In the genomic region with DNA sequence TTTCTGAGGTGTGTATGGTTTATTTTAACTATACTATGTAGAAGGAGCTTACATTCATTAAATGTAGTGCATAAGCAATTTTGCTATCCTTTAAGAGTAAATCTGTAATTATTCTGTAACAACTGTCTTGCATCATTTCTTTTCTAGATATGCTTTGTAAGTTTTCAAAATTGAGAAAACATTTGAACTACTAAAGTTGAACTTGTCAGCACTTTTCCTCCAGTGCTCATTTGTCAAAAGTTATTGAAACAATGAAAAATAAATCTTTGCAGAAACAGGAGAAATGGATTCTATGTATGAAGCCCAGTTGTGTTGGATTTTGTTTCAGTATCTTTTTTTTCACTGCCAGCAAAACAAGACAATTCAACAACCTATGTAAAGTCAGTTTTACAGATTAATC, we compare ENCODE assay signal across 35 cellular contexts. TPM values are rescaled to one million over a fixed set of nuclear protein-coding genes. Genes with fewer than 3 reads are reported as not detected.
"Had no signal": no experiment of that assay in that cellular context is flagged by ENCODE, and none has a peak within 500 bp of the region (broad histone marks: within the 10 kb centered on the region; RNA-seq: fewer than 3 reads in every experiment).

No MANE protein-coding gene starts in this region.

- DNase-seq: activated CD4-positive, alpha-beta memory T cell treated with anti-CD3 and anti-CD28 coated beads for 36 hours; activated CD4-positive, alpha-beta T cell treated with anti-CD3 and anti-CD28 coated beads for 36 hours; activated CD4-positive, alpha-beta T cell treated with anti-CD3 and anti-CD28 coated beads, Interleukin-2, amount 10 ng/mL, durations not matched to agents 24 days and 14 days; activated CD4-positive, CD25-positive, alpha-beta regulatory T cell; activated CD4-positive, CD25-positive, alpha-beta regulatory T cell treated with anti-CD3 and anti-CD28 coated beads, Interleukin-2, amount 50 U/mL, for 72 hours; activated CD8-positive, alpha-beta memory T cell treated with anti-CD3 and anti-CD28 coated beads, Interleukin-2, amount 10 ng/mL, durations not matched to agents 7 days and 5 days; activated CD8-positive, alpha-beta memory T cell treated with anti-CD3 and anti-CD28 coated beads, Interleukin-2, amount 50 U/mL, for 4 hours; activated CD8-positive, alpha-beta T cell treated with anti-CD3 and anti-CD28 coated beads, Interleukin-2, amount 10 ng/mL, durations not matched to agents 7 days and 5 days; activated effector memory CD4-positive, alpha-beta T cell treated with anti-CD3 and anti-CD28 coated beads, Interleukin-2, amount 50 U/mL, for 16 hours; activated naive CD4-positive, alpha-beta T cell treated with anti-CD3 and anti-CD28 coated beads for 36 hours; activated naive CD8-positive, alpha-beta T cell treated with anti-CD3 and anti-CD28 coated beads, Interleukin-2, amount 10 ng/mL, durations not matched to agents 7 days and 5 days; activated T-cell treated with anti-CD3 and anti-CD28 coated beads, Interleukin-2, amount 50 U/mL, for 1 hour; activated T-cell treated with anti-CD3 and anti-CD28 coated beads, Interleukin-2, amount 50 U/mL, for 48 hours; amniotic stem cell; anterior cingulate cortex; brain microvascular endothelial cell; dorsolateral prefrontal cortex; effector memory CD8-positive, alpha-beta T cell; erythroblast; foreskin keratinocyte; gastrocnemius medialis; glutamatergic neuron; heart left ventricle; T-helper 2 cell had no signal

- H3K36me3 ChIP-seq: brain microvascular endothelial cell, esophagus muscularis mucosa, gastrocnemius medialis, heart left ventricle had no signal

- ATAC-seq: activated CD4-positive, alpha-beta T cell treated with anti-CD3 and anti-CD28 coated beads for 36 hours; activated CD8-positive, alpha-beta memory T cell treated with anti-CD3 and anti-CD28 coated beads, Interleukin-2, amount 10 ng/mL, durations not matched to agents 7 days and 5 days; activated CD8-positive, alpha-beta T cell treated with anti-CD3 and anti-CD28 coated beads, Interleukin-2, amount 10 ng/mL, durations not matched to agents 7 days and 5 days; effector memory CD8-positive, alpha-beta T cell; foreskin keratinocyte; gastrocnemius medialis; heart left ventricle had no signal

- H3K27ac Mint-ChIP-seq: activated CD4-positive, alpha-beta memory T cell treated with anti-CD3 and anti-CD28 coated beads for 36 hours; activated CD4-positive, alpha-beta T cell treated with anti-CD3 and anti-CD28 coated beads for 36 hours; activated CD4-positive, alpha-beta T cell treated with anti-CD3 and anti-CD28 coated beads, Interleukin-2, amount 10 ng/mL, durations not matched to agents 24 days and 14 days; activated CD8-positive, alpha-beta memory T cell treated with anti-CD3 and anti-CD28 coated beads, Interleukin-2, amount 10 ng/mL, durations not matched to agents 7 days and 5 days; activated CD8-positive, alpha-beta T cell treated with anti-CD3 and anti-CD28 coated beads, Interleukin-2, amount 10 ng/mL, durations not matched to agents 7 days and 5 days; activated naive CD4-positive, alpha-beta T cell treated with anti-CD3 and anti-CD28 coated beads for 36 hours; activated naive CD4-positive, alpha-beta T cell treated with anti-CD3 and anti-CD28 coated beads, Interleukin-2, amount 50 U/mL, for 24 hours; activated naive CD8-positive, alpha-beta T cell treated with anti-CD3 and anti-CD28 coated beads, Interleukin-2, amount 10 ng/mL, durations not matched to agents 7 days and 5 days; activated T-helper 1 cell treated with anti-CD3 and anti-CD28 coated beads, Interleukin-12 subunit alpha, Interleukin-12 subunit beta, Interleukin-2, Interleukin-4 antibody, amounts not matched to agents 30 ng/mL and 10 ng/mL and 1 ng/mL, durations not matched to agents 14 hours and 24 hours and 36 hours; activated T-helper 2 cell treated with anti-CD3 and anti-CD28 coated beads, Interferon-gamma antibody, Interleukin-2, Interleukin-4, amounts not matched to agents 10 μg/mL and 5 μg/mL and 100 μg/mL, durations not matched to agents 14 hours and 24 hours and 36 hours; dendritic cell treated with granulocyte-macrophage colony-stimulating factor and Interleukin-4, amounts not matched to agents 40 ng/mL and 50 ng/mL, for 4 days; effector memory CD8-positive, alpha-beta T cell had no signal

- FAIRE-seq: astrocyte, bronchial epithelial cell had no signal

- H3K27me3 ChIP-seq: brain microvascular endothelial cell, dorsolateral prefrontal cortex, esophagus muscularis mucosa, gastrocnemius medialis had no signal

- H3K9me3 ChIP-seq: esophagus muscularis mucosa, gastrocnemius medialis, heart left ventricle had no signal

- H3K4me1 ChIP-seq: foreskin keratinocyte, heart left ventricle had no signal

- H3K4me3 ChIP-seq: coronary artery, dorsolateral prefrontal cortex, esophagus muscularis mucosa, gastrocnemius medialis, heart left ventricle had no signal

- H3K4me1 Mint-ChIP-seq: activated CD4-positive, alpha-beta T cell treated with anti-CD3 and anti-CD28 coated beads for 36 hours; activated CD4-positive, alpha-beta T cell treated with anti-CD3 and anti-CD28 coated beads, Interleukin-2, amount 10 ng/mL, durations not matched to agents 24 days and 14 days; activated CD8-positive, alpha-beta memory T cell treated with anti-CD3 and anti-CD28 coated beads, Interleukin-2, amount 10 ng/mL, durations not matched to agents 7 days and 5 days; activated naive CD4-positive, alpha-beta T cell treated with anti-CD3 and anti-CD28 coated beads, Interleukin-2, amount 50 U/mL, for 24 hours; activated naive CD8-positive, alpha-beta T cell treated with anti-CD3 and anti-CD28 coated beads, Interleukin-2, amount 10 ng/mL, durations not matched to agents 7 days and 5 days; central memory CD8-positive, alpha-beta T cell had no signal

- H3K36me3 Mint-ChIP-seq: activated CD4-positive, alpha-beta memory T cell treated with anti-CD3 and anti-CD28 coated beads for 36 hours; activated CD8-positive, alpha-beta memory T cell treated with anti-CD3 and anti-CD28 coated beads, Interleukin-2, amount 10 ng/mL, durations not matched to agents 7 days and 5 days; activated naive CD4-positive, alpha-beta T cell treated with anti-CD3 and anti-CD28 coated beads, Interleukin-2, amount 50 U/mL, for 24 hours; activated naive CD8-positive, alpha-beta T cell treated with anti-CD3 and anti-CD28 coated beads, Interleukin-2, amount 10 ng/mL, durations not matched to agents 7 days and 5 days had no signal

- H3K4me3 Mint-ChIP-seq: activated CD4-positive, alpha-beta memory T cell treated with anti-CD3 and anti-CD28 coated beads for 36 hours; activated CD4-positive, alpha-beta T cell treated with anti-CD3 and anti-CD28 coated beads for 36 hours; activated CD4-positive, alpha-beta T cell treated with anti-CD3 and anti-CD28 coated beads, Interleukin-2, amount 10 ng/mL, durations not matched to agents 24 days and 14 days; activated CD8-positive, alpha-beta memory T cell treated with anti-CD3 and anti-CD28 coated beads, Interleukin-2, amount 10 ng/mL, durations not matched to agents 7 days and 5 days; activated CD8-positive, alpha-beta T cell treated with anti-CD3 and anti-CD28 coated beads, Interleukin-2, amount 10 ng/mL, durations not matched to agents 7 days and 5 days; activated naive CD4-positive, alpha-beta T cell treated with anti-CD3 and anti-CD28 coated beads for 36 hours; activated naive CD4-positive, alpha-beta T cell treated with anti-CD3 and anti-CD28 coated beads, Interleukin-2, amount 50 U/mL, for 24 hours; activated naive CD8-positive, alpha-beta T cell treated with anti-CD3 and anti-CD28 coated beads, Interleukin-2, amount 10 ng/mL, durations not matched to agents 7 days and 5 days; activated T-helper 1 cell treated with anti-CD3 and anti-CD28 coated beads, Interleukin-12 subunit alpha, Interleukin-12 subunit beta, Interleukin-2, Interleukin-4 antibody, amounts not matched to agents 30 ng/mL and 10 ng/mL and 1 ng/mL, durations not matched to agents 14 hours and 24 hours and 36 hours; central memory CD8-positive, alpha-beta T cell; dendritic cell treated with granulocyte-macrophage colony-stimulating factor and Interleukin-4, amounts not matched to agents 40 ng/mL and 50 ng/mL, for 4 days; effector memory CD8-positive, alpha-beta T cell had no signal

- H3K27ac ChIP-seq: brain microvascular endothelial cell, coronary artery, dorsolateral prefrontal cortex, esophagus muscularis mucosa, foreskin keratinocyte, heart left ventricle had no signal

- H3K9me3 Mint-ChIP-seq: activated CD4-positive, alpha-beta memory T cell treated with anti-CD3 and anti-CD28 coated beads for 36 hours; activated CD4-positive, alpha-beta T cell treated with anti-CD3 and anti-CD28 coated beads, Interleukin-2, amount 10 ng/mL, durations not matched to agents 24 days and 14 days; activated naive CD4-positive, alpha-beta T cell treated with anti-CD3 and anti-CD28 coated beads for 36 hours; activated naive CD4-positive, alpha-beta T cell treated with anti-CD3 and anti-CD28 coated beads, Interleukin-2, amount 50 U/mL, for 24 hours; activated naive CD8-positive, alpha-beta T cell treated with anti-CD3 and anti-CD28 coated beads, Interleukin-2, amount 10 ng/mL, durations not matched to agents 7 days and 5 days; activated T-helper 1 cell treated with anti-CD3 and anti-CD28 coated beads, Interleukin-12 subunit alpha, Interleukin-12 subunit beta, Interleukin-2, Interleukin-4 antibody, amounts not matched to agents 30 ng/mL and 10 ng/mL and 1 ng/mL, durations not matched to agents 14 hours and 24 hours and 36 hours; activated T-helper 2 cell treated with anti-CD3 and anti-CD28 coated beads, Interferon-gamma antibody, Interleukin-2, Interleukin-4, amounts not matched to agents 10 μg/mL and 5 μg/mL and 100 μg/mL, durations not matched to agents 14 hours and 24 hours and 36 hours; central memory CD8-positive, alpha-beta T cell; dendritic cell treated with granulocyte-macrophage colony-stimulating factor and Interleukin-4, amounts not matched to agents 40 ng/mL and 50 ng/mL, for 4 days had no signal

RNA-seq across cellular contexts. Expression of a gene that starts 14.5 kb away (rescaled TPM):
- total RNA-seq: activated CD4-positive, alpha-beta memory T cell treated with anti-CD3 and anti-CD28 coated beads for 36 hours; activated CD4-positive, alpha-beta T cell treated with anti-CD3 and anti-CD28 coated beads for 36 hours; activated CD4-positive, alpha-beta T cell treated with anti-CD3 and anti-CD28 coated beads, Interleukin-2, amount 10 ng/mL, durations not matched to agents 24 days and 14 days; activated CD8-positive, alpha-beta memory T cell treated with anti-CD3 and anti-CD28 coated beads for 36 hours; activated CD8-positive, alpha-beta memory T cell treated with anti-CD3 and anti-CD28 coated beads, Interleukin-2, amount 10 ng/mL, durations not matched to agents 7 days and 5 days; activated CD8-positive, alpha-beta T cell treated with anti-CD3 and anti-CD28 coated beads, Interleukin-2, amount 10 ng/mL, durations not matched to agents 7 days and 5 days; activated naive CD4-positive, alpha-beta T cell treated with anti-CD3 and anti-CD28 coated beads for 36 hours; activated naive CD8-positive, alpha-beta T cell treated with anti-CD3 and anti-CD28 coated beads, Interleukin-2, amount 10 ng/mL, durations not matched to agents 7 days and 5 days; activated T-helper 1 cell treated with anti-CD3 and anti-CD28 coated beads, Interleukin-12 subunit alpha, Interleukin-12 subunit beta, Interleukin-2, Interleukin-4 antibody, amounts not matched to agents 30 ng/mL and 10 ng/mL and 1 ng/mL, durations not matched to agents 14 hours and 24 hours and 36 hours; activated T-helper 2 cell treated with anti-CD3 and anti-CD28 coated beads, Interferon-gamma antibody, Interleukin-2, Interleukin-4, amounts not matched to agents 10 μg/mL and 5 μg/mL and 100 μg/mL, durations not matched to agents 14 hours and 24 hours and 36 hours; bronchial epithelial cell; T-helper 1 cell treated with Interleukin-12 subunit alpha and Interleukin-12 subunit beta and Interleukin-4 antibody, amounts not matched to agents 30 ng/mL and 1 ng/mL, for 36 hours had no signal
